1 cellular context compared by ENCODE assay signal in the genomic region with DNA sequence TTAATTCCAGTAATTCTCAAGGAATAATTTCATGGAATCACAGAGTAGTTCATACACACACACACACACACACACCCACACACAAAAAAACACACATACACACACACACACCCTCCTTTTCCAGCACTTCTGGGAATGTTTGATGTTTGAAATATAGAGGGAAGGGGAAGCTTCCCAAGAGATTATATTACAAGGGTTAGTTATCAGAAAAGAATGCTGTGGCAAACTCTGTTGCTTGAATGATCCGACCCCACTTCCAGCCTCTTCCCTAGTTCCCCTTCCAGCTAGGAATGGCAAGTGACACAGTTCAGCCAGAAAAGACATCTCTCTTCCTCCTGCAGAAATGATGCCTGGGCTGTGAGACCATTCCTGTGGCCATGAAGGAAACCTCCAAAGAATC.
TF ChIP-seq lines count a peak whose summit lies in the region.

No MANE protein-coding gene starts in this region.

TF ChIP-seq in SK-N-SH treated with all-trans-retinoic acid at 6 μM for 48 hours, 23 proteins besides CTCF, POLR2A, EP300 and RAD21 (continued from another document):
- TF ChIP-seq TCF4 (CRISPR knock-in tag; IDR thresholded peaks at IDR 0.05; ENCODE audit: borderline replicate concordance): no peak
- TF ChIP-seq ZFP3 (CRISPR knock-in tag; IDR thresholded peaks at IDR 0.05): no peak
- no peak for TF ChIP-seq ZNF8 (CRISPR knock-in tag; IDR thresholded peaks at IDR 0.05)
- no peak for TF ChIP-seq OSR1 (CRISPR knock-in tag; IDR thresholded peaks at IDR 0.05)
- no peak for TF ChIP-seq TOX (CRISPR knock-in tag; IDR thresholded peaks at IDR 0.05; ENCODE audit: borderline replicate concordance)
- TF ChIP-seq ZNF70 (CRISPR knock-in tag; IDR thresholded peaks at IDR 0.05): no peak
- TF ChIP-seq ISL1 (CRISPR knock-in tag; IDR thresholded peaks at IDR 0.05): no peak
- TF ChIP-seq, protein P1, sequence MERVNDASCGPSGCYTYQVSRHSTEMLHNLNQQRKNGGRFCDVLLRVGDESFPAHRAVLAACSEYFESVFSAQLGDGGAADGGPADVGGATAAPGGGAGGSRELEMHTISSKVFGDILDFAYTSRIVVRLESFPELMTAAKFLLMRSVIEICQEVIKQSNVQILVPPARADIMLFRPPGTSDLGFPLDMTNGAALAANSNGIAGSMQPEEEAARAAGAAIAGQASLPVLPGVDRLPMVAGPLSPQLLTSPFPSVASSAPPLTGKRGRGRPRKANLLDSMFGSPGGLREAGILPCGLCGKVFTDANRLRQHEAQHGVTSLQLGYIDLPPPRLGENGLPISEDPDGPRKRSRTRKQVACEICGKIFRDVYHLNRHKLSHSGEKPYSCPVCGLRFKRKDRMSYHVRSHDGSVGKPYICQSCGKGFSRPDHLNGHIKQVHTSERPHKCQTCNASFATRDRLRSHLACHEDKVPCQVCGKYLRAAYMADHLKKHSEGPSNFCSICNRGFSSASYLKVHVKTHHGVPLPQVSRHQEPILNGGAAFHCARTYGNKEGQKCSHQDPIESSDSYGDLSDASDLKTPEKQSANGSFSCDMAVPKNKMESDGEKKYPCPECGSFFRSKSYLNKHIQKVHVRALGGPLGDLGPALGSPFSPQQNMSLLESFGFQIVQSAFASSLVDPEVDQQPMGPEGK (CRISPR knock-in tag; IDR thresholded peaks at IDR 0.05; ENCODE audit: borderline replicate concordance): no peak
- TF ChIP-seq BACH2 (CRISPR knock-in tag; IDR thresholded peaks at IDR 0.05; ENCODE audit: borderline replicate concordance): no peak
- TF ChIP-seq RARB (CRISPR knock-in tag; IDR thresholded peaks at IDR 0.05): no peak
